ENCODE assay signal across 8 cellular contexts in the genomic region with DNA sequence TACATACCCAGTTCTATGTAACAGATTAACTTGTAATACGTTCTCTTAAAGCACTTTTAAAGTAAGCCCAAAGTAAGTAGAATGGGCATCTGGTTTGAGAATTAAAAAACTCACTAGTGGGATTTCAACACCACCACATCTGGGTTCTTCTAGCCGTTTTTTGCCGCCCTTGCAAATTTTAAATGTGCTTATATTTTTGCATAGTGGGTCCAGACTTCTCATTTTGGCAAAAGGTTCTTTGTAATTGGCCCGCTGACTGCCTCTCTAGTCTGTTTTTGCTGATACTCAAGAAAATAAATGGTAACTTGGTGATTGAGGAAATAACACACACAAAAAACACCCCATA. TPM values are rescaled to one million over a fixed set of nuclear protein-coding genes. Genes with fewer than 3 reads are reported as not detected.
DNase-seq lines count a peak whose midpoint lies in the region; ATAC-seq and TF ChIP-seq lines count a peak whose summit lies in the region.

No MANE protein-coding gene starts in this region.

- TF ChIP-seq POLR2A in upper lobe of left lung (IDR thresholded peaks at IDR 0.05), result no peak

- intact Hi-C loops in activated naive CD4-positive, alpha-beta T cell treated with anti-CD3 and anti-CD28 coated beads for 36 hours (cut with micrococcal nuclease), result loop anchor here (2.0 to 10.0 kb wide), 3 partner anchors 1120 to 1590 kb away; a partner anchor contains a TSS
- intact Hi-C loops in lower lobe of right lung (cut with DNase I), result no loop called here

- no peaks in the 10 kb centered on the region for H3K9me3 ChIP-seq in lower lobe of right lung
- no peaks in the 10 kb centered on the region for H3K9me3 ChIP-seq in upper lobe of left lung

- H3K27me3 ChIP-seq in lower lobe of right lung (ENCODE audit: low read depth) (no peaks in the 10 kb centered on the region), upper lobe of left lung (no peaks in the 10 kb centered on the region)

- H3K27me3 Mint-ChIP-seq in activated naive CD4-positive, alpha-beta T cell treated with anti-CD3 and anti-CD28 coated beads for 36 hours (ENCODE audit: low read depth), result no peaks in the 10 kb centered on the region

- in situ Hi-C loops in astrocyte of the spinal cord (cut with HindIII; ENCODE audit: low sequenced_read_pairs), result no loop called here

- DNase-seq in activated naive CD4-positive, alpha-beta T cell treated with anti-CD3 and anti-CD28 coated beads for 36 hours, result peak; percentile 6
- no peak for DNase-seq in activated naive CD4-positive, alpha-beta T cell treated with Interleukin-2 at 50 U/mL for 16 hours
- DNase-seq in astrocyte of the spinal cord (ENCODE audit: low read depth, low spot score), result no peak
- no peak for DNase-seq in lower lobe of right lung
- no peak for DNase-seq in upper lobe of left lung
- no peak for DNase-seq in HUDEP-2 (lab: John Stamatoyannopoulos, UW; ENCODE audit: unreplicated experiment in 76 of 76)

- H3K4me3 Mint-ChIP-seq in activated naive CD4-positive, alpha-beta T cell treated with anti-CD3 and anti-CD28 coated beads for 36 hours, result peak overlapping the region; percentile 85

- peaks cover 5% of the 10 kb centered on the region for H3K36me3 Mint-ChIP-seq in activated naive CD4-positive, alpha-beta T cell treated with anti-CD3 and anti-CD28 coated beads for 36 hours (ENCODE audit: low read depth)

- TF ChIP-seq CTCF in astrocyte of the spinal cord (IDR thresholded peaks at IDR 0.05; ENCODE audit: low read depth, low read length), result no peak
- TF ChIP-seq CTCF in lower lobe of right lung (IDR thresholded peaks at IDR 0.05), result no peak
- TF ChIP-seq CTCF in upper lobe of left lung (IDR thresholded peaks at IDR 0.05), result no peak

- no peaks in the 10 kb centered on the region for H3K9me3 Mint-ChIP-seq in activated naive CD4-positive, alpha-beta T cell treated with anti-CD3 and anti-CD28 coated beads for 36 hours

- 70 to 81% methylated on average over 4 of the region's 4 CpGs for WGBS in upper lobe of left lung, 2 donors

- ATAC-seq in lower lobe of right lung (no peak), upper lobe of left lung (ENCODE audit: low FRiP score in 2 of 2) (no peak), GM18519 (IDR thresholded peaks at IDR 0.05; ENCODE audit: low FRiP score, unreplicated experiment) (no peak)
- ATAC-seq in activated CD4-positive, CD25-positive, alpha-beta regulatory T cell treated with anti-CD3 and anti-CD28 coated beads, Interleukin-2, amount 50 U/mL, for 24 hours, result no peak

- peaks cover 18% of the 10 kb centered on the region for H3K4me1 Mint-ChIP-seq in activated naive CD4-positive, alpha-beta T cell treated with anti-CD3 and anti-CD28 coated beads for 36 hours (ENCODE audit: low read depth)

- peak overlapping the region; percentile 95 for H3K27ac ChIP-seq in lower lobe of right lung
- H3K27ac ChIP-seq in upper lobe of left lung, result peak overlapping the region; percentile 86 to 97 (median 96)

- no peak for TF ChIP-seq EP300 in upper lobe of left lung (IDR thresholded peaks at IDR 0.05)

- H3K4me3 ChIP-seq in astrocyte of the spinal cord (ENCODE audit: low read depth, low read length), result peak overlapping the region; percentile 57
- peak overlapping the region; percentile 79 for H3K4me3 ChIP-seq in lower lobe of right lung
- H3K4me3 ChIP-seq in upper lobe of left lung, result peak overlapping the region; percentile 42 to 88 (median 80)

- H3K4me1 ChIP-seq in lower lobe of right lung (peaks cover 14% of the 10 kb centered on the region), upper lobe of left lung (peaks cover 7 to 19% (median 11%) of the 10 kb centered on the region in 4 donors)

- CTCF ChIA-PET in activated naive CD4-positive, alpha-beta T cell treated with anti-CD3 and anti-CD28 coated beads for 36 hours (lab: Charles Lee), result interaction anchor here (1.1 kb wide), 2 partner anchors 21 to 57 kb away, joined by 3 read pairs; no protein-coding TSS in a partner anchor

- peak overlapping the region; percentile 94 for H3K27ac Mint-ChIP-seq in activated naive CD4-positive, alpha-beta T cell treated with anti-CD3 and anti-CD28 coated beads for 36 hours

- H3K36me3 ChIP-seq in lower lobe of right lung, result peaks cover 22% of the 10 kb centered on the region
- H3K36me3 ChIP-seq in upper lobe of left lung, result peaks cover 0 to 20% (median 4%) of the 10 kb centered on the region in 4 donors

RNA-seq across cellular contexts. Expression of a gene that starts 0.6 kb away (rescaled TPM):
- 10 to 100 TPM; 16.1 to 19.1 TPM for total RNA-seq in activated naive CD4-positive, alpha-beta T cell treated with anti-CD3 and anti-CD28 coated beads for 36 hours
- total RNA-seq in lower lobe of right lung, result 8.5 TPM
- 10 to 100 TPM in 1 of 6 donors, 1 to 10 TPM in 5; 6.6 to 11.9 (median 8.0) TPM for total RNA-seq in upper lobe of left lung

RNA-seq across cellular contexts. Expression of a gene that starts 20.4 kb away (rescaled TPM):
- 10 to 100 TPM; 16.6 to 19.6 TPM for total RNA-seq in activated naive CD4-positive, alpha-beta T cell treated with anti-CD3 and anti-CD28 coated beads for 36 hours
- 25.1 TPM for total RNA-seq in lower lobe of right lung
- 10 to 100 TPM in 4 of 6 donors, 1 to 10 TPM in 2; 4.4 to 24.8 (median 17.1) TPM for total RNA-seq in upper lobe of left lung

RNA-seq across cellular contexts. Expression of a gene that starts 54.3 kb away (rescaled TPM):
- total RNA-seq in activated naive CD4-positive, alpha-beta T cell treated with anti-CD3 and anti-CD28 coated beads for 36 hours, result 10 to 100 TPM; 76.1 to 78.8 TPM
- total RNA-seq in lower lobe of right lung (10.2 TPM), upper lobe of left lung (10 to 100 TPM in 4 of 6 donors, 1 to 10 TPM in 2; 6.4 to 16.3 (median 12.1) TPM)
